In genomic region chr5:103514381-103514780, GRCh38 we compare ENCODE assay signal across 26 cellular contexts.
"Had no signal": no experiment of that assay in that cellular context is flagged by ENCODE, and none has a peak within 500 bp of the region (broad histone marks: within the 10 kb centered on the region; RNA-seq: fewer than 3 reads in every experiment).

No MANE protein-coding gene starts in this region.

- ATAC-seq: heart right ventricle; left lobe of liver; natural killer cell treated with Interleukin-12 subunit alpha and Interleukin-12 subunit beta and Interleukin-15 and Interleukin-18, amount 100 ng/mL, for 72 hours; right cardiac atrium; stimulated activated naive B cell treated with anti-CD40 and anti-IgM and Interleukin-4, amounts not matched to agents 10 μg/mL and 1 μg/mL and 100 μg/mL, for 72 hours had no signal

- H3K4me3 ChIP-seq: dorsolateral prefrontal cortex, esophagus squamous epithelium, heart right ventricle, lung, neural progenitor cell, prostate gland, sigmoid colon, spleen, thoracic aorta, tibial nerve, vagina had no signal

- H3K9me3 ChIP-seq: esophagus squamous epithelium, heart right ventricle, prostate gland, sigmoid colon, spleen, thoracic aorta, tibial nerve, vagina had no signal

- DNase-seq: dorsolateral prefrontal cortex; effector CD8-positive, alpha-beta T cell; endodermal cell; erythroblast; esophagus squamous epithelium; foreskin melanocyte; glutamatergic neuron; heart right ventricle; hypothalamus; immature natural killer cell; islet precursor cell; kidney glomerular epithelial cell; naive B cell; nucleus accumbens; right cardiac atrium; sigmoid colon; spleen; stimulated activated naive B cell treated with anti-CD40 and anti-IgM and Interleukin-4, amounts not matched to agents 10 μg/mL and 1 μg/mL and 100 μg/mL, for 72 hours had no signal

- H3K36me3 ChIP-seq: esophagus squamous epithelium, heart right ventricle, neural progenitor cell, prostate gland, sigmoid colon, spleen, thoracic aorta, tibial nerve, vagina had no signal

- H3K4me1 ChIP-seq: esophagus squamous epithelium, heart right ventricle, prostate gland, sigmoid colon, spleen, tibial nerve, vagina had no signal

- H3K27ac ChIP-seq: dorsolateral prefrontal cortex, esophagus squamous epithelium, heart right ventricle, neural progenitor cell, prostate gland, sigmoid colon, spleen, thoracic aorta, tibial nerve, vagina had no signal
